ENCODE assay signal across 1 cellular context in the genomic region with DNA sequence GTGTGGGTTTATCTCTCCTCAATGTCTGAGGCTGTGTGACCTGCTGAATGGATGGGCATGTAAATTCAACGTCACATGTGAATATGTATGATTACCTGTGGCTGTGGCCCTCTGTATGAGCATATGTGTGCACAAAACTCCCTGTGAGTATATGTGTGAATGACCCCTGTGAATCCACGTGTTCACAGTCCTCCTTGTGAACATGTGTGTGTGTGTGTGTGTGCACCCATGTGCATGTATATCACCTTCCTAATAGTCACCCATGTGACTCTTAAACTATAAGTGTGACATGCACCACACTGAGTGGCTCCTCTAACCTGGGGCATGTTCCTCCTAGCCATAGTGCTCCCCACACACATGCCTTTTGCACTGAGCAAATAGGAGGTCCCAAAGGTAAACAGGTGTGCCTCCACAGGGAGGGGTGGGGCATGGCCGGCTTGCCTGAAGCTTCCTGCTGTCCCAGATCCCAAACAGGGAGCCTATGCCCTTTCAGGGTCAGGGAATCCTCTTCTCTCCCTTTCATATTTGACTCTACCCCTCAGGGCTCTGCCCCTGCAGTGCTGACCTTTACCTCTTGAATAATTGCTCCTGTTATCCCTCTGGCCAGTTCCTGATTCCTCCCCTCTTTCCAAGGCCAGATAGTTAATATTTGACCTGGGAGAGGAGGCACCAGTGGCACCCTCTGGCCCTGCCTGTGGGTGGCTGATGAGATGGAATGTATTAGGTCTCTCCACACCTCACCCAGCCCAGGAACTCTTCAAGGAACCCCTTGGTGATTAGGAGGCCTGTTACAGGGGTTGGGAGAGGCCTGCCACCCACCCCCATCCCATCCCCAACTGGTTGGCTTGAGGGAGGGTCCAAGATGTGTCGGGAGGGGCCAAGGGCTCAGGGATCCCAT.
TF ChIP-seq lines count a peak whose summit lies in the region.

No MANE protein-coding gene starts in this region.

TF ChIP-seq in HepG2, 621 proteins besides CTCF, POLR2A, EP300 and RAD21 (continued from another document and continues in another):
- no peak; the same call in 1 of the 2 replicates for TF ChIP-seq SNAI1 (CRISPR knock-in tag; IDR thresholded peaks at IDR 0.05; ENCODE audit: borderline replicate concordance)
- TF ChIP-seq DPF2 (CRISPR knock-in tag; IDR thresholded peaks at IDR 0.05; ENCODE audit: borderline replicate concordance, low read depth): peak; percentile 84; the same call in 1 of the 2 replicates
- TF ChIP-seq ZNF850 (CRISPR knock-in tag; conservative IDR thresholded peaks at IDR 0.05): no peak
- no peak; the same call in 1 of the 2 replicates for TF ChIP-seq BATF2 (CRISPR knock-in tag; IDR thresholded peaks at IDR 0.05)
- 0 out of 2 replicates have a peak, but pooled peaks have one; percentile 54 for TF ChIP-seq ZNF589 (CRISPR knock-in tag; conservative IDR thresholded peaks at IDR 0.05)
- TF ChIP-seq ZNF629 (CRISPR knock-in tag; conservative IDR thresholded peaks at IDR 0.05): no peak; the same call in 1 of the 2 replicates
- TF ChIP-seq ZFP82 (CRISPR knock-in tag; IDR thresholded peaks at IDR 0.05; ENCODE audit: borderline replicate concordance): no peak; the same call in 1 of the 2 replicates
- peak; percentile 81; the same call in 1 of the 2 replicates for TF ChIP-seq ZBTB10 (CRISPR knock-in tag; IDR thresholded peaks at IDR 0.05; ENCODE audit: borderline replicate concordance)
- TF ChIP-seq JARID2 (CRISPR knock-in tag; IDR thresholded peaks at IDR 0.05; ENCODE audit: insufficient replicate concordance): peak; percentile 56
- TF ChIP-seq, protein P1, sequence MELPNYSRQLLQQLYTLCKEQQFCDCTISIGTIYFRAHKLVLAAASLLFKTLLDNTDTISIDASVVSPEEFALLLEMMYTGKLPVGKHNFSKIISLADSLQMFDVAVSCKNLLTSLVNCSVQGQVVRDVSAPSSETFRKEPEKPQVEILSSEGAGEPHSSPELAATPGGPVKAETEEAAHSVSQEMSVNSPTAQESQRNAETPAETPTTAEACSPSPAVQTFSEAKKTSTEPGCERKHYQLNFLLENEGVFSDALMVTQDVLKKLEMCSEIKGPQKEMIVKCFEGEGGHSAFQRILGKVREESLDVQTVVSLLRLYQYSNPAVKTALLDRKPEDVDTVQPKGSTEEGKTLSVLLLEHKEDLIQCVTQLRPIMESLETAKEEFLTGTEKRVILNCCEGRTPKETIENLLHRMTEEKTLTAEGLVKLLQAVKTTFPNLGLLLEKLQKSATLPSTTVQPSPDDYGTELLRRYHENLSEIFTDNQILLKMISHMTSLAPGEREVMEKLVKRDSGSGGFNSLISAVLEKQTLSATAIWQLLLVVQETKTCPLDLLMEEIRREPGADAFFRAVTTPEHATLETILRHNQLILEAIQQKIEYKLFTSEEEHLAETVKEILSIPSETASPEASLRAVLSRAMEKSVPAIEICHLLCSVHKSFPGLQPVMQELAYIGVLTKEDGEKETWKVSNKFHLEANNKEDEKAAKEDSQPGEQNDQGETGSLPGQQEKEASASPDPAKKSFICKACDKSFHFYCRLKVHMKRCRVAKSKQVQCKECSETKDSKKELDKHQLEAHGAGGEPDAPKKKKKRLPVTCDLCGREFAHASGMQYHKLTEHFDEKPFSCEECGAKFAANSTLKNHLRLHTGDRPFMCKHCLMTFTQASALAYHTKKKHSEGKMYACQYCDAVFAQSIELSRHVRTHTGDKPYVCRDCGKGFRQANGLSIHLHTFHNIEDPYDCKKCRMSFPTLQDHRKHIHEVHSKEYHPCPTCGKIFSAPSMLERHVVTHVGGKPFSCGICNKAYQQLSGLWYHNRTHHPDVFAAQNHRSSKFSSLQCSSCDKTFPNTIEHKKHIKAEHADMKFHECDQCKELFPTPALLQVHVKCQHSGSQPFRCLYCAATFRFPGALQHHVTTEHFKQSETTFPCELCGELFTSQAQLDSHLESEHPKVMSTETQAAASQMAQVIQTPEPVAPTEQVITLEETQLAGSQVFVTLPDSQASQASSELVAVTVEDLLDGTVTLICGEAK (IDR thresholded peaks at IDR 0.05): no peak
- TF ChIP-seq, protein P1 (CRISPR knock-in tag; IDR thresholded peaks at IDR 0.05): no peak; the same call in 1 of the 2 replicates
- TF ChIP-seq KLF16 (CRISPR knock-in tag; IDR thresholded peaks at IDR 0.05): peak in 1 of 2 experiments; percentile 98; a peak in 2 of 4 replicates
- 0 out of 2 replicates have a peak, but pooled peaks have one; percentile 64 for TF ChIP-seq NFATC3 (CRISPR knock-in tag; IDR thresholded peaks at IDR 0.05)
- TF ChIP-seq TFDP1 (CRISPR knock-in tag; IDR thresholded peaks at IDR 0.05; ENCODE audit: borderline replicate concordance): peak; percentile 48; the same call in 1 of the 2 replicates
- TF ChIP-seq BCL6 (CRISPR knock-in tag; IDR thresholded peaks at IDR 0.05): peak; percentile 92
- TF ChIP-seq SNAPC5 (CRISPR knock-in tag; IDR thresholded peaks at IDR 0.05; ENCODE audit: borderline replicate concordance): 0 out of 2 replicates have a peak, but pooled peaks have one; percentile 29
- TF ChIP-seq ZNF878 (CRISPR knock-in tag; IDR thresholded peaks at IDR 0.05): peak; percentile 96
- TF ChIP-seq TCF7L2 (IDR thresholded peaks at IDR 0.05; ENCODE audit: low read depth, low read length): no peak
- peak; percentile 99 for TF ChIP-seq ZSCAN25 (CRISPR knock-in tag; IDR thresholded peaks at IDR 0.05)
- TF ChIP-seq, protein P2, sequence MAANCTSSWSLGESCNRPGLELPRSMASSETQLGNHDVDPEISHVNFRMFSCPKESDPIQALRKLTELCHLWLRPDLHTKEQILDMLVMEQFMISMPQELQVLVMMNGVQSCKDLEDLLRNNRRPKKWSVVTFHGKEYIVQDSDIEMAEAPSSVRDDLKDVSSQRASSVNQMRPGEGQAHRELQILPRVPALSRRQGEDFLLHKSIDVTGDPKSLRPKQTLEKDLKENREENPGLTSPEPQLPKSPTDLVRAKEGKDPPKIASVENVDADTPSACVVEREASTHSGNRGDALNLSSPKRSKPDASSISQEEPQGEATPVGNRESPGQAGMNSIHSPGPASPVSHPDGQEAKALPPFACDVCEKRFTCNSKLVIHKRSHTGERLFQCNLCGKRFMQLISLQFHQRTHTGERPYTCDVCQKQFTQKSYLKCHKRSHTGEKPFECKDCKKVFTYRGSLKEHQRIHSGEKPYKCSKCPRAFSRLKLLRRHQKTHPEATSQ (CRISPR knock-in tag; IDR thresholded peaks at IDR 0.05; ENCODE audit: borderline replicate concordance): peak; percentile 77; the same call in 1 of the 2 replicates
- no peak for TF ChIP-seq NKX3-1 (CRISPR knock-in tag; IDR thresholded peaks at IDR 0.05)
- peak; percentile 76; the same call in 1 of the 2 replicates for TF ChIP-seq ZFP91 (CRISPR knock-in tag; IDR thresholded peaks at IDR 0.05; ENCODE audit: borderline replicate concordance)
- no peak for TF ChIP-seq FLYWCH1 (CRISPR knock-in tag; IDR thresholded peaks at IDR 0.05)
- TF ChIP-seq CENPT (CRISPR knock-in tag; IDR thresholded peaks at IDR 0.05; ENCODE audit: low read depth): no peak
- TF ChIP-seq JUNB (CRISPR knock-in tag; IDR thresholded peaks at IDR 0.05; ENCODE audit: borderline replicate concordance): no peak; the same call in 1 of the 2 replicates
- no peak; the same call in 1 of the 2 replicates for TF ChIP-seq ZSCAN22 (CRISPR knock-in tag; IDR thresholded peaks at IDR 0.05)
- TF ChIP-seq PRPF4 (IDR thresholded peaks at IDR 0.05; ENCODE audit: low read depth, low read length, poor library complexity, severe bottlenecking): no peak
- peak; percentile 71 for TF ChIP-seq ZNF331 (CRISPR knock-in tag; IDR thresholded peaks at IDR 0.05)
- peak; percentile 71; the same call in 1 of the 2 replicates for TF ChIP-seq NCOR1 (IDR thresholded peaks at IDR 0.05; ENCODE audit: borderline replicate concordance, low read length)
- TF ChIP-seq ZNF775 (CRISPR knock-in tag; IDR thresholded peaks at IDR 0.05; ENCODE audit: borderline replicate concordance): no peak; the same call in 1 of the 2 replicates
- no peak for TF ChIP-seq TEF (CRISPR knock-in tag; IDR thresholded peaks at IDR 0.05)
- TF ChIP-seq LBX2 (CRISPR knock-in tag; IDR thresholded peaks at IDR 0.05; ENCODE audit: borderline replicate concordance): no peak
- TF ChIP-seq TRIM24 (CRISPR knock-in tag; IDR thresholded peaks at IDR 0.05): no peak
- no peak for TF ChIP-seq IKZF4 (CRISPR knock-in tag; IDR thresholded peaks at IDR 0.05; ENCODE audit: borderline replicate concordance, low read depth, not compliant biosample characterization)
- TF ChIP-seq ZBTB42 (CRISPR knock-in tag; IDR thresholded peaks at IDR 0.05): no peak
